ENCODE assay signal across 18 cellular contexts in genomic region chr7:35565927-35566326, GRCh38.
A peak's percentile ranks its signal among the peaks of the same experiment; 100 is the strongest.
DNase-seq lines count a peak whose midpoint lies in the region; ATAC-seq and TF ChIP-seq lines count a peak whose summit lies in the region.
"Had no signal": no experiment of that assay in that cellular context is flagged by ENCODE, and none has a peak within 500 bp of the region (broad histone marks: within the 10 kb centered on the region; RNA-seq: fewer than 3 reads in every experiment).

No MANE protein-coding gene starts in this region.

- H3K27ac ChIP-seq in mesendoderm (ENCODE audit: low read depth, low read length) = no peak overlapping the region
- H3K27ac ChIP-seq: C4-2B, dorsolateral prefrontal cortex, right lobe of liver, transverse colon had no signal

- in situ Hi-C loops in GM13977 (cut with MboI; ENCODE audit: low pct_unique_long_range_greater_than_20kb, low sequenced_read_pairs, unreplicated experiment) = no loop called here

- H3K4me2 ChIP-seq in mesendoderm (ENCODE audit: low read length) = no peak overlapping the region

- H3K18ac ChIP-seq in mesendoderm (ENCODE audit: low read length) = no peak overlapping the region

- H4K8ac ChIP-seq in mesendoderm (ENCODE audit: low read depth, low read length) = no peak overlapping the region

- no peak overlapping the region for H3K23ac ChIP-seq in mesendoderm (ENCODE audit: low read length)

- no peaks in the 10 kb centered on the region for H3K79me1 ChIP-seq in mesendoderm (ENCODE audit: low read length)

- H3K4ac ChIP-seq in mesendoderm (ENCODE audit: low read depth, low read length) = no peak overlapping the region

- H3K9ac ChIP-seq in mesendoderm (ENCODE audit: low read length) = no peak overlapping the region

- no peak for TF ChIP-seq CTCF in GM13977 (IDR thresholded peaks at IDR 0.05; ENCODE audit: extremely low read depth, insufficient read depth, missing control alignments)

- no peak for ATAC-seq in GM21447 (IDR thresholded peaks at IDR 0.05; ENCODE audit: unreplicated experiment)
- ATAC-seq: activated T-cell treated with anti-CD3 and anti-CD28 coated beads, Interleukin-2, amount 50 U/mL, for 72 hours; right lobe of liver; T-helper 17 cell; WTC11 had no signal

- WGBS in mesendoderm (ENCODE audit: extremely low coverage, insufficient coverage, low lambda C conversion rate) = no CpG with 5 or more reads among the region's 3 CpGs

- no peak overlapping the region for H2BK15ac ChIP-seq in mesendoderm (replicated peaks; ENCODE audit: low read depth)

- no peaks in the 10 kb centered on the region for H3K36me3 ChIP-seq in mesendoderm (ENCODE audit: control insufficient read depth, insufficient read depth, low read length)
- H3K36me3 ChIP-seq: right lobe of liver, transverse colon had no signal

- DNase-seq in NCI-H2196 (lab: John Stamatoyannopoulos, UW; ENCODE audit: unreplicated experiment) (peak; percentile 11), NCI-H2196 treated with DMSO at 0.1 percent for 48 hours (lab: John Stamatoyannopoulos, UW; ENCODE audit: unreplicated experiment) (no peak), M059J (ENCODE audit: low read depth) (peak; percentile 13), SW480 (ENCODE audit: low spot score) (peak; percentile 85), mesendoderm (peak; percentile 21), GM13977 (ENCODE audit: low spot score) (no peak), SW 1271 (lab: John Stamatoyannopoulos, UW) (no peak)
- DNase-seq: activated CD4-positive, alpha-beta memory T cell treated with anti-CD3 and anti-CD28 coated beads for 36 hours; activated T-cell treated with anti-CD3 and anti-CD28 coated beads, Interleukin-2, amount 50 U/mL, for 72 hours; DND-41; dorsolateral prefrontal cortex; NCI-H187; right lobe of liver; T-helper 17 cell; transverse colon had no signal

- H2AK5ac ChIP-seq in mesendoderm (ENCODE audit: low read length) = no peak overlapping the region

- H3K79me2 ChIP-seq in mesendoderm (ENCODE audit: control insufficient read depth, insufficient read depth, low read length) = no peaks in the 10 kb centered on the region

- H2BK120ac ChIP-seq in mesendoderm (ENCODE audit: low read depth, low read length) = no peak overlapping the region

- H4K5ac ChIP-seq in mesendoderm (ENCODE audit: low read length) = no peak overlapping the region

- H3K4me3 ChIP-seq in mesendoderm (ENCODE audit: low read length) = no peak overlapping the region
- H3K4me3 ChIP-seq: dorsolateral prefrontal cortex, right lobe of liver, transverse colon had no signal

- no peaks in the 10 kb centered on the region for H3K4me1 ChIP-seq in mesendoderm (ENCODE audit: control insufficient read depth, low read depth, low read length)
- H3K4me1 ChIP-seq: right lobe of liver, transverse colon had no signal

- no peak overlapping the region for H3K56ac ChIP-seq in mesendoderm (ENCODE audit: low read length)

- H2BK5ac ChIP-seq in mesendoderm (ENCODE audit: low read length) = no peak overlapping the region

- no peaks in the 10 kb centered on the region for H3K27me3 ChIP-seq in mesendoderm (ENCODE audit: insufficient read depth, low read length, poor library complexity)
- H3K27me3 ChIP-seq: dorsolateral prefrontal cortex, right lobe of liver, transverse colon had no signal

Comparison
In these comparisons a context has a peak if more than half of its experiments do, and no peak if none do; other contexts are left out.
1. DNase-seq: peak in NCI-H2196 (single experiment), M059J (single experiment), SW480 (single experiment) and mesendoderm (single experiment); none in NCI-H2196 treated with DMSO at 0.1 percent for 48 hours (single experiment), GM13977 (single experiment) and SW 1271 (0 of 2).